Comparison of ENCODE assay signal across 1 cellular context in genomic region chr12:56985714-56986113, GRCh38.
A peak's percentile ranks its signal among the peaks of the same experiment; 100 is the strongest.
TF ChIP-seq lines count a peak whose summit lies in the region.
"Not testable (repeated sequence)": the region's sequence is repeated elsewhere in the genome, so short reads cannot be mapped to it uniquely, and the experiment has no call there.

No MANE protein-coding gene starts in this region.

TF ChIP-seq in HepG2, 621 proteins besides CTCF, POLR2A, EP300 and RAD21:
- TF ChIP-seq CREB1 (IDR thresholded peaks at IDR 0.05) = peak; percentile 59
- not testable (repeated sequence) for TF ChIP-seq CREB1 (CRISPR knock-in tag; IDR thresholded peaks at IDR 0.05)
- TF ChIP-seq ZNF205 (CRISPR knock-in tag; IDR thresholded peaks at IDR 0.05) = peak; percentile 77; the same call in 1 of the 2 replicates
- peak; percentile 43 for TF ChIP-seq TEAD3 (CRISPR knock-in tag; optimal IDR thresholded peaks at IDR 0.05; ENCODE audit: borderline replicate concordance)
- TF ChIP-seq FOSL2 (CRISPR knock-in tag; IDR thresholded peaks at IDR 0.05) = peak; percentile 92
- TF ChIP-seq JUND (CRISPR knock-in tag; IDR thresholded peaks at IDR 0.05) = 0 out of 2 replicates have a peak, but pooled peaks have one; percentile 33
